ENCODE assay signal across 9 cellular contexts in the genomic region with DNA sequence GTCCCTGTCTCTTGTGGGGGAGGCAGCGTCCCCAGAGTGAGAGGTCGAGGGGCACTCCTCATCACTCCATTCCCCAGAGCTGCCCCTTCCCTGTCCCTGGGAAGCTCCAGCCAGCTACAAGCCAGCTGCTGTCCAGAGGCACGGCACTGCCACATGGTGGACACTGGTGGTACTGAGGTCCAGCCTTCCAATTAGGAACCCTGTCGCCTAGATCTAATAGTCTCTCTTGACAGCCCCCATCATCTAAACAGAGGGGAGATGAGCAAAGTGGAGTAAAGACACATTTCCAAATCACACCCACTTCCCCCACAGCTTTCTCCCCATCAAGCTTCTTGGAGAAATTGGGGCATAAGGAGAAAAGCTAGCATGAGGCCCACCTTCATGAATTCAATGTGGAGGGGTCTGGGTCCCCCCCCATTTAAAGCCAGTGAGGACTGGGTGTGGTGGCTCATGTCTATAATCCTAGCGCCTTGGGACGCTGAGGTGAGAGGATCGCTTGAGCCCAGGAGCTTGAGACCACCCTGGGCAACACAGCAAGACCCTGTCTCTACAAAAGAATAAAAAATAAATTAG. TPM values are rescaled to one million over a fixed set of nuclear protein-coding genes. Genes with fewer than 3 reads are reported as not detected.
DNase-seq lines count a peak whose midpoint lies in the region; ATAC-seq and TF ChIP-seq lines count a peak whose summit lies in the region.
"Had no signal": no experiment of that assay in that cellular context is flagged by ENCODE, and none has a peak within 500 bp of the region (broad histone marks: within the 10 kb centered on the region; RNA-seq: fewer than 3 reads in every experiment).

No MANE protein-coding gene starts in this region.

- no peak overlapping the region for H2BK12ac ChIP-seq in H9 (ENCODE audit: insufficient read length, low read depth, low read length)

- no peak overlapping the region for H3K27ac ChIP-seq in H9 (ENCODE audit: insufficient read length, low read depth, low read length)
- H3K27ac ChIP-seq in suprapubic skin = no peak overlapping the region

- H3K9me3 Mint-ChIP-seq in H9 = no peaks in the 10 kb centered on the region

- DNase-seq in DMS153 treated with DMSO at 0.1 percent for 48 hours (lab: John Stamatoyannopoulos, UW; ENCODE audit: unreplicated experiment) (peak; percentile 25), H9 (peak; percentile 93), NCI-H2196 (lab: John Stamatoyannopoulos, UW; ENCODE audit: unreplicated experiment) (peak; percentile 81), epithelial cell of proximal tubule (ENCODE audit: low read depth) (no peak), middle frontal gyrus (ENCODE audit: extremely low spot score, low spot score) (peak; percentile 72), suprapubic skin (ENCODE audit: low spot score in 2 of 2) (peak in 1 of 2 donors; percentile 86)
- peak in 3 of 4 experiments; percentile 11 to 39 (median 17) for DNase-seq in activated CD4-positive, CD25-positive, alpha-beta regulatory T cell (lab: John Stamatoyannopoulos, UW)

- no peaks in the 10 kb centered on the region for H3K9me3 ChIP-seq in H9 (ENCODE audit: control insufficient read depth, low read depth, low read length)
- H3K9me3 ChIP-seq in suprapubic skin = no peaks in the 10 kb centered on the region

- H4K20me1 ChIP-seq in H9 (ENCODE audit: control insufficient read depth, insufficient read depth, insufficient read length) = no peaks in the 10 kb centered on the region

- no peak for TF ChIP-seq POLR2A in suprapubic skin (IDR thresholded peaks at IDR 0.05)

- H3K4ac ChIP-seq in H9 (ENCODE audit: low read depth, low read length) = no peak overlapping the region

- H3K4me1 Mint-ChIP-seq in H9 = peaks cover 37 to 47% of the 10 kb centered on the region in 2 experiments

- H3K27me3 Mint-ChIP-seq in H9 (ENCODE audit: low read depth) = peaks cover 1% of the 10 kb centered on the region

- H3K18ac ChIP-seq in H9 (ENCODE audit: insufficient read length, low read depth, low read length) = no peak overlapping the region

- WGBS in H9 (ENCODE audit: extremely low coverage, insufficient read length, low lambda C conversion rate) = no CpG with 5 or more reads among the region's 7 CpGs
- 31% methylated on average over 7 of the region's 7 CpGs for WGBS in suprapubic skin

- no peak overlapping the region for H3K27ac Mint-ChIP-seq in H9

- no peak overlapping the region for H2AK5ac ChIP-seq in H9 (ENCODE audit: insufficient read length, low read length)

- no peak overlapping the region for H3K14ac ChIP-seq in H9 (ENCODE audit: insufficient read depth, low read length)

- H4K91ac ChIP-seq in H9 (ENCODE audit: insufficient read length, low read depth, low read length) = no peak overlapping the region

- H2BK120ac ChIP-seq in H9 (ENCODE audit: low read depth, low read length, poor library complexity, severe bottlenecking) = no peak overlapping the region

- no peaks in the 10 kb centered on the region; the same call in 1 of the 2 replicates for H3K4me1 ChIP-seq in H9 (ENCODE audit: insufficient read depth, low read length)
- H3K4me1 ChIP-seq in suprapubic skin = peaks cover 6% of the 10 kb centered on the region

- no peak overlapping the region for H3K9ac ChIP-seq in H9 (ENCODE audit: extremely low read depth, insufficient read length, low read length)

- H3K4me3 ChIP-seq in epithelial cell of proximal tubule (ENCODE audit: low read depth, low read length) (no peak overlapping the region), suprapubic skin (no peak overlapping the region)

- H3K23ac ChIP-seq in H9 (ENCODE audit: insufficient read length, low read depth, low read length) = no peak overlapping the region

- ATAC-seq in HG03196 (IDR thresholded peaks at IDR 0.05; ENCODE audit: unreplicated experiment) = no peak

- no peak overlapping the region for H3T11ph ChIP-seq in H9 (ENCODE audit: low read length)

- H2BK5ac ChIP-seq in H9 (ENCODE audit: insufficient read length, low read length) = no peak overlapping the region

- H3K4me3 Mint-ChIP-seq in H9 = no peak overlapping the region

- no peak overlapping the region for H3K4me2 ChIP-seq in H9 (ENCODE audit: insufficient read depth, insufficient read length, low read length)

- H2BK20ac ChIP-seq in H9 (ENCODE audit: low read depth, low read length, poor library complexity, severe bottlenecking) = no peak overlapping the region

- H3K79me2 ChIP-seq in H9 (ENCODE audit: insufficient read depth, low read length) = no peaks in the 10 kb centered on the region

- no peak for TF ChIP-seq EP300 in suprapubic skin (IDR thresholded peaks at IDR 0.05)

- peak; percentile 90 for TF ChIP-seq CTCF in H9 (conservative IDR thresholded peaks at IDR 0.05)
- TF ChIP-seq CTCF in epithelial cell of proximal tubule (conservative IDR thresholded peaks at IDR 0.05; ENCODE audit: low read depth, low read length) = peak; percentile 95
- peak; percentile 86 to 89 for TF ChIP-seq CTCF in suprapubic skin (IDR thresholded peaks at IDR 0.05)

- no peak overlapping the region for H4K8ac ChIP-seq in H9 (replicated peaks; ENCODE audit: insufficient read length, low read depth, low read length)

- H3K23me2 ChIP-seq in H9 (ENCODE audit: insufficient read length, low read depth, low read length, poor library complexity, severe bottlenecking) = peaks cover 15% of the 10 kb centered on the region

- no peaks in the 10 kb centered on the region for H3K79me1 ChIP-seq in H9 (ENCODE audit: insufficient read depth, low read depth, low read length, poor library complexity, severe bottlenecking)

- H2AFZ ChIP-seq in H9 (ENCODE audit: low read length) = no peak overlapping the region

- H2BK15ac ChIP-seq in H9 (ENCODE audit: low read depth, low read length) = no peak overlapping the region

- H3K27me3 ChIP-seq in H9 (ENCODE audit: insufficient read depth, low read length) (no peaks in the 10 kb centered on the region), suprapubic skin (no peaks in the 10 kb centered on the region)

- H3K56ac ChIP-seq in H9 (ENCODE audit: insufficient read length, low read depth, low read length) = no peak overlapping the region

- H3K36me3 ChIP-seq in suprapubic skin = no peaks in the 10 kb centered on the region

- H3K36me3 Mint-ChIP-seq in H9 (ENCODE audit: insufficient read depth in 1 of 3, low read depth in 3 of 3) = peaks cover 0 to 2% (median 0%) of the 10 kb centered on the region in 3 experiments; a peak in 2 of 7 replicates

- H4K5ac ChIP-seq in H9 (ENCODE audit: insufficient read length, low read depth, low read length) = no peak overlapping the region

RNA-seq across cellular contexts. Expression of a gene that starts 2.1 kb away (rescaled TPM):
- total RNA-seq in H9 (2021) (9.6 and 10.1 TPM in 2 replicates), epithelial cell of proximal tubule (0.29 TPM in 1 of 2 replicates, not detected in the other), suprapubic skin (under 1 TPM in 1 of 4 donors, not detected in 3; 0.56 TPM)
- total RNA-seq: T-helper 2 cell treated with Interferon-gamma antibody and Interleukin-4, amounts not matched to agents 100 ng/mL and 5 ng/mL, for 36 hours had no signal

RNA-seq across cellular contexts. Expression of a gene that starts 6.6 kb away (rescaled TPM):
- total RNA-seq in H9 (2021) (25.8 and 28.4 TPM in 2 replicates), epithelial cell of proximal tubule (0.51 TPM in 1 of 2 replicates, not detected in the other), suprapubic skin (1 to 10 TPM in 2 of 4 donors, under 1 TPM in 1, not detected in 1; 0.51 to 2.9 (median 2.0) TPM)

RNA-seq across cellular contexts. Expression of a gene that starts 18.4 kb away (rescaled TPM):
- total RNA-seq in H9 (2021) (not detected in 2 replicates), epithelial cell of proximal tubule (not detected in 2 replicates), suprapubic skin (not detected)
- total RNA-seq: T-helper 2 cell treated with Interferon-gamma antibody and Interleukin-4, amounts not matched to agents 100 ng/mL and 5 ng/mL, for 36 hours had no signal

RNA-seq across cellular contexts. Expression of a gene that starts 22.2 kb away (rescaled TPM):
- 43.9 and 45.4 TPM in 2 replicates for total RNA-seq in H9 (2021)
- total RNA-seq in epithelial cell of proximal tubule = 10.5 and 12.5 TPM in 2 replicates
- total RNA-seq in suprapubic skin = 10 to 100 TPM; 43.4 to 97.6 (median 65.1) TPM

RNA-seq across cellular contexts. Expression of a gene that starts 26.6 kb away (rescaled TPM):
- total RNA-seq in H9 (2021) (3.7 and 4.4 TPM in 2 replicates), epithelial cell of proximal tubule (0.29 and 1.2 TPM in 2 replicates), suprapubic skin (1 to 10 TPM; 5.4 to 7.4 (median 5.9) TPM)
